ENCODE assay signal across 9 cellular contexts in genomic region chr1:196608401-196609113, GRCh38. TPM values are rescaled to one million over a fixed set of nuclear protein-coding genes. Genes with fewer than 3 reads are reported as not detected.
DNase-seq lines count a peak whose midpoint lies in the region; ATAC-seq lines count a peak whose summit lies in the region.
"Had no signal": no experiment of that assay in that cellular context is flagged by ENCODE, and none has a peak within 500 bp of the region (broad histone marks: within the 10 kb centered on the region; RNA-seq: fewer than 3 reads in every experiment).

TSS of gene KCNT2 (minus strand) at chr1:196608440. CDS start at chr1:196608309, 131 bp downstream.

- peak within 1 kb of the TSS; percentile 62 for H3K4me3 ChIP-seq in NT2/D1 (ENCODE audit: insufficient read length, low read depth)

- no peaks in the 10 kb centered on the region; the same call in 1 of the 2 replicates for H3K9me3 ChIP-seq in NT2/D1 (ENCODE audit: insufficient read depth, low read length)

- no peak for ATAC-seq in left colon
- ATAC-seq in stimulated activated naive CD8-positive, alpha-beta T cell treated with anti-CD3 and anti-CD28 coated beads, Interleukin-15, amount 100 ng/mL, for 72 hours = peak; percentile 59
- ATAC-seq in stimulated activated memory B cell treated with anti-CD40 and anti-IgM and Interleukin-4, amounts not matched to agents 10 μg/mL and 1 μg/mL and 100 μg/mL, for 72 hours = no peak
- no peak for ATAC-seq in GM21528 (IDR thresholded peaks at IDR 0.05; ENCODE audit: low FRiP score, unreplicated experiment)

- H3K36me3 Mint-ChIP-seq in stimulated activated memory B cell treated with anti-CD40 and anti-IgM and Interleukin-4, amounts not matched to agents 10 μg/mL and 1 μg/mL and 100 μg/mL, for 72 hours = no peaks in the 10 kb centered on the region
- H3K36me3 Mint-ChIP-seq: activated naive CD8-positive, alpha-beta T cell had no signal

- H3K4me1 Mint-ChIP-seq in stimulated activated naive CD8-positive, alpha-beta T cell treated with anti-CD3 and anti-CD28 coated beads, Interleukin-15, amount 100 ng/mL, for 72 hours = peaks cover 8% of the 10 kb centered on the region
- H3K4me1 Mint-ChIP-seq in stimulated activated memory B cell treated with anti-CD40 and anti-IgM and Interleukin-4, amounts not matched to agents 10 μg/mL and 1 μg/mL and 100 μg/mL, for 72 hours = no peaks in the 10 kb centered on the region

- H3K27me3 ChIP-seq in NT2/D1 (ENCODE audit: insufficient read depth, insufficient read length) = no peaks in the 10 kb centered on the region

- in situ Hi-C loops in ACHN (cut with HindIII; ENCODE audit: low pct_ligation_motif_present, low pct_unique_long_range_greater_than_20kb, low sequenced_read_pairs) = no loop called here

- peak within 1 kb of the TSS; percentile 81 for H3K9ac ChIP-seq in NT2/D1 (ENCODE audit: insufficient read length, low read depth)

- DNase-seq in ACHN = peak; percentile 81
- DNase-seq in HCEC 1CT = peak; percentile 9
- DNase-seq in NT2/D1 (ENCODE audit: low read depth, low spot score) = peak; percentile 97
- peak; percentile 44 for DNase-seq in dedifferentiated amniotic fluid mesenchymal stem cell (ENCODE audit: extremely low spot score)
- DNase-seq in left colon = peak; percentile 22 to 28
- DNase-seq in stimulated activated naive CD8-positive, alpha-beta T cell treated with anti-CD3 and anti-CD28 coated beads, Interleukin-15, amount 100 ng/mL, for 72 hours = no peak

- H3K4me1 ChIP-seq in NT2/D1 (ENCODE audit: insufficient read depth, insufficient read length) = no peaks in the 10 kb centered on the region

- H3K27ac Mint-ChIP-seq in stimulated activated naive CD8-positive, alpha-beta T cell treated with anti-CD3 and anti-CD28 coated beads, Interleukin-15, amount 100 ng/mL, for 72 hours = peak within 1 kb of the TSS in 1 of 2 donors; percentile 14
- no peak within 1 kb of the TSS for H3K27ac Mint-ChIP-seq in stimulated activated memory B cell treated with anti-CD40 and anti-IgM and Interleukin-4, amounts not matched to agents 10 μg/mL and 1 μg/mL and 100 μg/mL, for 72 hours
- H3K27ac Mint-ChIP-seq: activated naive CD8-positive, alpha-beta T cell had no signal

- intact Hi-C loops in left colon (cut with DNase I, micrococcal nuclease) = no loop called here

- peaks cover 47% of the 10 kb centered on the region for H3K27me3 Mint-ChIP-seq in stimulated activated naive CD8-positive, alpha-beta T cell treated with anti-CD3 and anti-CD28 coated beads, Interleukin-15, amount 100 ng/mL, for 72 hours
- H3K27me3 Mint-ChIP-seq in stimulated activated memory B cell treated with anti-CD40 and anti-IgM and Interleukin-4, amounts not matched to agents 10 μg/mL and 1 μg/mL and 100 μg/mL, for 72 hours = peaks cover 11% of the 10 kb centered on the region

- peak within 1 kb of the TSS; percentile 1 to 44 for H3K4me3 Mint-ChIP-seq in stimulated activated naive CD8-positive, alpha-beta T cell treated with anti-CD3 and anti-CD28 coated beads, Interleukin-15, amount 100 ng/mL, for 72 hours
- H3K4me3 Mint-ChIP-seq in stimulated activated memory B cell treated with anti-CD40 and anti-IgM and Interleukin-4, amounts not matched to agents 10 μg/mL and 1 μg/mL and 100 μg/mL, for 72 hours = no peak within 1 kb of the TSS
- H3K4me3 Mint-ChIP-seq: activated naive CD8-positive, alpha-beta T cell had no signal

- no peaks in the 10 kb centered on the region for H3K36me3 ChIP-seq in NT2/D1 (ENCODE audit: insufficient read depth, insufficient read length, low read length)

- H3K9me3 Mint-ChIP-seq in stimulated activated naive CD8-positive, alpha-beta T cell treated with anti-CD3 and anti-CD28 coated beads, Interleukin-15, amount 100 ng/mL, for 72 hours = peaks cover 6 to 8% of the 10 kb centered on the region in 2 donors
- H3K9me3 Mint-ChIP-seq in stimulated activated memory B cell treated with anti-CD40 and anti-IgM and Interleukin-4, amounts not matched to agents 10 μg/mL and 1 μg/mL and 100 μg/mL, for 72 hours = peaks cover 10% of the 10 kb centered on the region

RNA-seq across cellular contexts. Expression of gene KCNT2, which starts in this region (rescaled TPM):
- total RNA-seq in left colon = under 1 TPM; 0.79 to 0.98 TPM

Comparison
In these comparisons a context has a peak if more than half of its experiments do, and no peak if none do; other contexts are left out.
1. Peak in DNase-seq in left colon; RNA of the gene not detected or under 1 TPM.
2. DNase-seq: peak in ACHN (single experiment), HCEC 1CT (single experiment), NT2/D1 (single experiment) and dedifferentiated amniotic fluid mesenchymal stem cell (single experiment); none in stimulated activated naive CD8-positive, alpha-beta T cell treated with anti-CD3 and anti-CD28 coated beads, Interleukin-15, amount 100 ng/mL, for 72 hours (0 of 2).